15 cellular contexts compared by ENCODE assay signal in genomic region chr5:132070460-132071337, GRCh38. TPM values are rescaled to one million over a fixed set of nuclear protein-coding genes. Genes with fewer than 3 reads are reported as not detected.
DNase-seq lines count a peak whose midpoint lies in the region; ATAC-seq, FAIRE-seq and TF ChIP-seq lines count a peak whose summit lies in the region.
"Had no signal": no experiment of that assay in that cellular context is flagged by ENCODE, and none has a peak within 500 bp of the region (broad histone marks: within the 10 kb centered on the region; RNA-seq: fewer than 3 reads in every experiment).

No MANE protein-coding gene starts in this region.

- no peak for ATAC-seq in activated CD8-positive, alpha-beta T cell treated with anti-CD3 and anti-CD28 coated beads, Interleukin-2, amount 10 ng/mL, durations not matched to agents 7 days and 5 days
- ATAC-seq in GM21528 (IDR thresholded peaks at IDR 0.05; ENCODE audit: low FRiP score, unreplicated experiment) (no peak), HG03439 (IDR thresholded peaks at IDR 0.05; ENCODE audit: unreplicated experiment) (no peak)
- ATAC-seq: gastroesophageal sphincter, sciatic nerve had no signal

- peaks cover 61% of the 10 kb centered on the region for H3K4me1 Mint-ChIP-seq in activated CD8-positive, alpha-beta T cell treated with anti-CD3 and anti-CD28 coated beads, Interleukin-2, amount 10 ng/mL, durations not matched to agents 7 days and 5 days (ENCODE audit: low read depth)
- H3K4me1 Mint-ChIP-seq in immature natural killer cell: peaks cover 55 to 56% of the 10 kb centered on the region in 2 donors
- H3K4me1 Mint-ChIP-seq: brain, memory B cell had no signal

- no peaks in the 10 kb centered on the region for H3K4me1 ChIP-seq in prostate gland (replicated peaks)
- H3K4me1 ChIP-seq: gastroesophageal sphincter, testis had no signal

- H3K36me3 ChIP-seq in prostate gland: no peaks in the 10 kb centered on the region
- H3K36me3 ChIP-seq: gastroesophageal sphincter had no signal

- WGBS in prostate gland: 83% methylated on average over 9 of the region's 13 CpGs

- no peak for TF ChIP-seq CTCF in prostate gland (IDR thresholded peaks at IDR 0.05)

- H3K9me3 ChIP-seq in prostate gland: no peaks in the 10 kb centered on the region
- H3K9me3 ChIP-seq: gastroesophageal sphincter, testis had no signal

- H3K27me3 ChIP-seq in prostate gland (replicated peaks; ENCODE audit: insufficient read depth): no peaks in the 10 kb centered on the region
- H3K27me3 ChIP-seq: gastroesophageal sphincter, testis had no signal

- no peaks in the 10 kb centered on the region for H3K27me3 Mint-ChIP-seq in activated CD8-positive, alpha-beta T cell treated with anti-CD3 and anti-CD28 coated beads, Interleukin-2, amount 10 ng/mL, durations not matched to agents 7 days and 5 days (ENCODE audit: low read depth)
- H3K27me3 Mint-ChIP-seq in immature natural killer cell (ENCODE audit: low read depth in 3 of 3): peaks cover 0 to 2% (median 1%) of the 10 kb centered on the region in 3 donors
- H3K27me3 Mint-ChIP-seq: brain, memory B cell had no signal

- peak overlapping the region; percentile 69 for H3K27ac Mint-ChIP-seq in activated CD8-positive, alpha-beta T cell treated with anti-CD3 and anti-CD28 coated beads, Interleukin-2, amount 10 ng/mL, durations not matched to agents 7 days and 5 days
- peak overlapping the region in 4 of 6 donors; percentile 4 to 72 (median 31) for H3K27ac Mint-ChIP-seq in immature natural killer cell
- H3K27ac Mint-ChIP-seq: memory B cell had no signal

- DNase-seq in stimulated activated CD4-positive, alpha-beta T cell treated with anti-CD3 and anti-CD28 coated beads, Interleukin-12 subunit alpha, Interleukin-12 subunit beta, amount 100 ng/mL, for 48 hours (ENCODE audit: low read depth in 2 of 3, low spot score in 1 of 3): peak; percentile 46 to 61 (median 56)
- no peak for DNase-seq in stimulated activated CD4-positive, alpha-beta T cell treated with anti-CD3 and anti-CD28 coated beads, Interleukin-4, amount 100 ng/mL, for 1 hour
- DNase-seq in activated CD8-positive, alpha-beta T cell treated with anti-CD3 and anti-CD28 coated beads, Interleukin-2, amount 10 ng/mL, durations not matched to agents 7 days and 5 days: no peak
- DNase-seq in immature natural killer cell (no peak), urothelium cell line (ENCODE audit: low spot score) (peak; percentile 39), prostate gland (ENCODE audit: low spot score) (no peak)
- DNase-seq: C1 segment of cervical spinal cord, testis had no signal

- CTCF ChIA-PET in activated CD8-positive, alpha-beta T cell treated with anti-CD3 and anti-CD28 coated beads, Interleukin-2, amount 10 ng/mL, durations not matched to agents 7 days and 5 days (lab: Charles Lee): interaction anchor here (1.5 kb wide), 1 partner anchor 7 kb away, joined by 7 read pairs; no protein-coding TSS in a partner anchor

- no peak overlapping the region for H3K4me3 Mint-ChIP-seq in activated CD8-positive, alpha-beta T cell treated with anti-CD3 and anti-CD28 coated beads, Interleukin-2, amount 10 ng/mL, durations not matched to agents 7 days and 5 days
- no peak overlapping the region for H3K4me3 Mint-ChIP-seq in immature natural killer cell
- H3K4me3 Mint-ChIP-seq: brain, memory B cell had no signal

- POLR2A ChIA-PET in activated CD8-positive, alpha-beta T cell treated with anti-CD3 and anti-CD28 coated beads, Interleukin-2, amount 10 ng/mL, durations not matched to agents 7 days and 5 days (lab: Charles Lee): no interaction called here

- H3K36me3 Mint-ChIP-seq in activated CD8-positive, alpha-beta T cell treated with anti-CD3 and anti-CD28 coated beads, Interleukin-2, amount 10 ng/mL, durations not matched to agents 7 days and 5 days (ENCODE audit: low read depth): no peaks in the 10 kb centered on the region
- H3K36me3 Mint-ChIP-seq in immature natural killer cell: no peaks in the 10 kb centered on the region
- H3K36me3 Mint-ChIP-seq: brain, memory B cell had no signal

- H3K9me3 Mint-ChIP-seq in activated CD8-positive, alpha-beta T cell treated with anti-CD3 and anti-CD28 coated beads, Interleukin-2, amount 10 ng/mL, durations not matched to agents 7 days and 5 days (ENCODE audit: insufficient read depth): no peaks in the 10 kb centered on the region
- no peaks in the 10 kb centered on the region for H3K9me3 Mint-ChIP-seq in immature natural killer cell
- H3K9me3 Mint-ChIP-seq: brain, memory B cell had no signal

- H3K4me3 ChIP-seq in prostate gland: no peak overlapping the region
- H3K4me3 ChIP-seq: gastroesophageal sphincter, testis had no signal

- no peak overlapping the region for H3K27ac ChIP-seq in prostate gland
- H3K27ac ChIP-seq: gastroesophageal sphincter, testis had no signal

- TF ChIP-seq POLR2A in prostate gland (IDR thresholded peaks at IDR 0.05): no peak

- no peak for FAIRE-seq in urothelium cell line (lab: Jason Lieb, UNC)

- intact Hi-C loops in prostate gland (cut with DNase I): no loop called here

RNA-seq across cellular contexts. Expression of gene CSF2, which starts 2.9 kb away (rescaled TPM):
- under 1 TPM; 0.55 to 0.61 TPM for total RNA-seq in activated CD8-positive, alpha-beta T cell treated with anti-CD3 and anti-CD28 coated beads, Interleukin-2, amount 10 ng/mL, durations not matched to agents 7 days and 5 days
- polyA plus RNA-seq in immature natural killer cell: under 1 TPM in 2 of 3 donors, not detected in 1; 0.43 to 0.86 TPM
- total RNA-seq in prostate gland: not detected
- total RNA-seq: LHCN-M2, sciatic nerve, testis had no signal

RNA-seq across cellular contexts. Expression of gene IL3, which starts 10.2 kb away (rescaled TPM):
- not detected for total RNA-seq in activated CD8-positive, alpha-beta T cell treated with anti-CD3 and anti-CD28 coated beads, Interleukin-2, amount 10 ng/mL, durations not matched to agents 7 days and 5 days
- polyA plus RNA-seq in immature natural killer cell: under 1 TPM in 1 of 3 donors, not detected in 2; 0.20 TPM
- total RNA-seq in prostate gland: not detected
- total RNA-seq: gastroesophageal sphincter, LHCN-M2, sciatic nerve had no signal

RNA-seq across cellular contexts. Expression of gene ACSL6, which starts 59.2 kb away (rescaled TPM):
- total RNA-seq in activated CD8-positive, alpha-beta T cell treated with anti-CD3 and anti-CD28 coated beads, Interleukin-2, amount 10 ng/mL, durations not matched to agents 7 days and 5 days: 10 to 100 TPM; 20.8 to 21.5 TPM
- 1 to 10 TPM; 2.0 to 3.1 (median 2.1) TPM for polyA plus RNA-seq in immature natural killer cell
- 1 to 10 TPM in 1 of 2 donors, under 1 TPM in 1; 0.23 to 7.9 TPM for total RNA-seq in prostate gland
- total RNA-seq: LHCN-M2 had no signal

Comparison
In these comparisons a context has a peak if more than half of its experiments do, and no peak if none do; other contexts are left out.
1. DNase-seq: peak in stimulated activated CD4-positive, alpha-beta T cell treated with anti-CD3 and anti-CD28 coated beads, Interleukin-12 subunit alpha, Interleukin-12 subunit beta, amount 100 ng/mL, for 48 hours (3 of 3) and urothelium cell line (single experiment); none in stimulated activated CD4-positive, alpha-beta T cell treated with anti-CD3 and anti-CD28 coated beads, Interleukin-4, amount 100 ng/mL, for 1 hour (single experiment), activated CD8-positive, alpha-beta T cell treated with anti-CD3 and anti-CD28 coated beads, Interleukin-2, amount 10 ng/mL, durations not matched to agents 7 days and 5 days (single experiment), immature natural killer cell (0 of 3) and prostate gland (single experiment).